Comparison of ENCODE assay signal across 22 cellular contexts in the genomic region with DNA sequence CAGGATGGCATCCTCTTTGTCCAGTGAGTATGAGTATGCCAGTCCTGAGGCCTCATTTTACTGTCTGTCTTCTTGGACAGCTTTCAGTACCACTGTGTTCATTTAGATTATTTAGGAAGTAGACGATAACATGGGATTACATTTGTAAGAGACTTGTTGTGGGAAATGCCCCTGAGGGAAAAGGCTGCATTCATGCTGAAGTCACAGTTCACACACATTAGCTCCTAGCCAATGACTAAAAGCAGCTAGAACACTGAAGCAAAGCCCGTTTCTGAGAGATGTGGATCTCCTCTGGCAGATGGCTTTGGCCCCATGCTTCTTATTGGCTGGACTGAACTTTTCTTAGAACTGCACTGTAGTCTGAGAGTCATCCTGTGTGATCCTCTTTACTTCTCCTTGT.
DNase-seq lines count a peak whose midpoint lies in the region; ATAC-seq and TF ChIP-seq lines count a peak whose summit lies in the region.
"Had no signal": no experiment of that assay in that cellular context is flagged by ENCODE, and none has a peak within 500 bp of the region (broad histone marks: within the 10 kb centered on the region; RNA-seq: fewer than 3 reads in every experiment).

No MANE protein-coding gene starts in this region.

- no peaks in the 10 kb centered on the region for H3K27me3 Mint-ChIP-seq in CD4-positive, alpha-beta T cell
- H3K27me3 Mint-ChIP-seq in nephron (ENCODE audit: low read depth): no peaks in the 10 kb centered on the region
- H3K27me3 Mint-ChIP-seq: CD8-positive, alpha-beta memory T cell had no signal

- no peaks in the 10 kb centered on the region for H3K9me3 ChIP-seq in CD4-positive, alpha-beta T cell (ENCODE audit: control insufficient read depth, low read length)
- H3K9me3 ChIP-seq in esophagus muscularis mucosa: no peaks in the 10 kb centered on the region
- H3K9me3 ChIP-seq: A549, Peyer's patch had no signal

- no peak for ATAC-seq in CD4-positive, alpha-beta T cell (ENCODE audit: poor library complexity)
- no peak for ATAC-seq in HG03025 (IDR thresholded peaks at IDR 0.05; ENCODE audit: low FRiP score, unreplicated experiment)
- ATAC-seq: A549 had no signal

- POLR2A ChIA-PET in CD4-positive, alpha-beta T cell (lab: Charles Lee): interaction anchor here (1.5 to 1.6 kb wide), 2 partner anchors 10 to 315 kb away, joined by 4 to 5 read pairs; a partner anchor contains a TSS

- no peak for DNase-seq in CD4-positive, alpha-beta T cell
- DNase-seq in RPMI7951 (ENCODE audit: low read depth): peak; percentile 32
- peak; percentile 75 for DNase-seq in esophagus muscularis mucosa (ENCODE audit: extremely low spot score)
- DNase-seq in NCI-H1105 (lab: John Stamatoyannopoulos, UW): no peak
- DNase-seq in GM19240 (ENCODE audit: insufficient read length, low spot score): no peak
- no peak for DNase-seq in NOMO-1 (lab: John Stamatoyannopoulos, UW; ENCODE audit: unreplicated experiment in 2 of 2)
- DNase-seq: AML-193, Calu3, DMS79 treated with DMSO at 0.1 percent for 48 hours, GF-D8, KBM-7, NCI-H2029, NCI-H2227 treated with DMSO at 0.1 percent for 48 hours, NCI-H526 treated with DMSO at 0.1 percent for 48 hours, Peyer's patch, SIG-M5 had no signal

- peaks cover 34% of the 10 kb centered on the region for H3K4me1 Mint-ChIP-seq in CD4-positive, alpha-beta T cell (ENCODE audit: low read depth)
- H3K4me1 Mint-ChIP-seq in nephron: peaks cover 48% of the 10 kb centered on the region

- no peak for TF ChIP-seq CTCF in CD4-positive, alpha-beta T cell (IDR thresholded peaks at IDR 0.05)
- no peak for TF ChIP-seq CTCF in esophagus muscularis mucosa (IDR thresholded peaks at IDR 0.05)
- TF ChIP-seq CTCF in nephron (IDR thresholded peaks at IDR 0.05; ENCODE audit: unreplicated experiment in 3 of 3): no peak

- H3K36me3 ChIP-seq in esophagus muscularis mucosa: no peaks in the 10 kb centered on the region
- H3K36me3 ChIP-seq: BLaER1 treated with 17β-estradiol and CSF1 and Interleukin-3, amounts not matched to agents 10 nM and 100 nM; Peyer's patch had no signal

- WGBS in esophagus muscularis mucosa: 57% methylated on average over 2 of the region's 2 CpGs

- H3K9me3 Mint-ChIP-seq in CD4-positive, alpha-beta T cell: no peaks in the 10 kb centered on the region
- no peaks in the 10 kb centered on the region for H3K9me3 Mint-ChIP-seq in nephron
- H3K9me3 Mint-ChIP-seq: CD8-positive, alpha-beta memory T cell had no signal

- H3K4me3 Mint-ChIP-seq in CD4-positive, alpha-beta T cell: no peak overlapping the region
- no peak overlapping the region for H3K4me3 Mint-ChIP-seq in nephron
- H3K4me3 Mint-ChIP-seq: CD8-positive, alpha-beta memory T cell had no signal

- no peaks in the 10 kb centered on the region for H3K36me3 Mint-ChIP-seq in CD4-positive, alpha-beta T cell (ENCODE audit: low read depth)
- no peaks in the 10 kb centered on the region for H3K36me3 Mint-ChIP-seq in nephron (ENCODE audit: low read depth)
- H3K36me3 Mint-ChIP-seq: CD8-positive, alpha-beta memory T cell had no signal

- peaks cover 0 to 6% (median 0%) of the 10 kb centered on the region in 4 donors for H3K4me1 ChIP-seq in esophagus muscularis mucosa
- H3K4me1 ChIP-seq: A549, Peyer's patch had no signal

- H3K27ac Mint-ChIP-seq in CD4-positive, alpha-beta T cell: peak overlapping the region; percentile 21
- peak overlapping the region; percentile 46 to 77 (median 73) for H3K27ac Mint-ChIP-seq in nephron

- no peak for TF ChIP-seq EP300 in esophagus muscularis mucosa (IDR thresholded peaks at IDR 0.05)

- intact Hi-C loops in CD4-positive, alpha-beta T cell (cut with DNase I, micrococcal nuclease): no loop called here
- intact Hi-C loops in esophagus muscularis mucosa (cut with DNase I): no loop called here

- no peak overlapping the region for H3K27ac ChIP-seq in CD4-positive, alpha-beta T cell (ENCODE audit: low read depth, low read length)
- H3K27ac ChIP-seq in esophagus muscularis mucosa (replicated peaks in 1 of 4): no peak overlapping the region
- H3K27ac ChIP-seq: A549; BLaER1 treated with 17β-estradiol and CSF1 and Interleukin-3, amounts not matched to agents 10 nM and 100 nM; Peyer's patch; SK-N-MC had no signal

- no peaks in the 10 kb centered on the region for H3K27me3 ChIP-seq in CD4-positive, alpha-beta T cell (ENCODE audit: control insufficient read depth, insufficient read depth, low read length)
- H3K27me3 ChIP-seq in esophagus muscularis mucosa: no peaks in the 10 kb centered on the region
- H3K27me3 ChIP-seq: BLaER1 treated with 17β-estradiol and CSF1 and Interleukin-3, amounts not matched to agents 10 nM and 100 nM; Peyer's patch had no signal

- TF ChIP-seq POLR2A in esophagus muscularis mucosa (IDR thresholded peaks at IDR 0.05; ENCODE audit: low read depth): no peak

- CTCF ChIA-PET in CD4-positive, alpha-beta T cell (lab: Charles Lee): no interaction called here

- no peak overlapping the region for H3K4me3 ChIP-seq in esophagus muscularis mucosa
- H3K4me3 ChIP-seq: A549; BLaER1 treated with 17β-estradiol and CSF1 and Interleukin-3, amounts not matched to agents 10 nM and 100 nM; Peyer's patch; SK-N-MC had no signal

Comparison
In these comparisons a context has a peak if more than half of its experiments do, and no peak if none do; other contexts are left out.
1. DNase-seq: peak in RPMI7951 (single experiment) and esophagus muscularis mucosa (single experiment); none in CD4-positive, alpha-beta T cell (0 of 10), NCI-H1105 (single experiment), GM19240 (single experiment) and NOMO-1 (0 of 2).